Comparison of ENCODE assay signal across 8 cellular contexts in genomic region chr2:216696751-216697560, GRCh38. TPM values are rescaled to one million over a fixed set of nuclear protein-coding genes. Genes with fewer than 3 reads are reported as not detected.
A peak's percentile ranks its signal among the peaks of the same experiment; 100 is the strongest.
DNase-seq lines count a peak whose midpoint lies in the region; ATAC-seq and TF ChIP-seq lines count a peak whose summit lies in the region.

No MANE protein-coding gene starts in this region.

- no peaks in the 10 kb centered on the region for H3K27me3 ChIP-seq in kidney epithelial cell (ENCODE audit: control insufficient read depth, insufficient read depth, low read length)

- DNase-seq in Caki2 (ENCODE audit: low read depth) (peak; percentile 63), LHCN-M2 (ENCODE audit: low read depth) (peak; percentile 43), kidney epithelial cell (ENCODE audit: low read depth) (no peak), GF-D8 (lab: John Stamatoyannopoulos, UW) (no peak)

- H3K4me3 ChIP-seq in WI38 (ENCODE audit: low read depth, low read length) (no peak overlapping the region), kidney epithelial cell (ENCODE audit: low read depth, low read length) (no peak overlapping the region)

- no peaks in the 10 kb centered on the region for H3K36me3 ChIP-seq in kidney epithelial cell (ENCODE audit: control insufficient read depth, insufficient read depth, low read length)

- peaks cover 61% of the 10 kb centered on the region for H3K27me3 Mint-ChIP-seq in stimulated activated memory B cell treated with anti-CD40 and anti-IgM and Interleukin-4, amounts not matched to agents 10 μg/mL and 1 μg/mL and 100 μg/mL, for 72 hours

- TF ChIP-seq CTCF in WI38 (IDR thresholded peaks at IDR 0.05; ENCODE audit: low read depth, low read length) (peak; percentile 69), kidney epithelial cell (IDR thresholded peaks at IDR 0.05; ENCODE audit: insufficient read depth, low read length, poor library complexity, severe bottlenecking) (peak; percentile 65)

- no peak overlapping the region for H3K27ac Mint-ChIP-seq in stimulated activated memory B cell treated with anti-CD40 and anti-IgM and Interleukin-4, amounts not matched to agents 10 μg/mL and 1 μg/mL and 100 μg/mL, for 72 hours

- no peaks in the 10 kb centered on the region for H3K9me3 Mint-ChIP-seq in stimulated activated memory B cell treated with anti-CD40 and anti-IgM and Interleukin-4, amounts not matched to agents 10 μg/mL and 1 μg/mL and 100 μg/mL, for 72 hours

- ATAC-seq in GM18519 (IDR thresholded peaks at IDR 0.05; ENCODE audit: low FRiP score, unreplicated experiment), result no peak
- ATAC-seq in GM19467 (IDR thresholded peaks at IDR 0.05; ENCODE audit: unreplicated experiment), result no peak
- ATAC-seq in stimulated activated memory B cell treated with anti-CD40 and anti-IgM and Interleukin-4, amounts not matched to agents 10 μg/mL and 1 μg/mL and 100 μg/mL, for 72 hours, result no peak

- peaks cover 27% of the 10 kb centered on the region for H3K4me1 Mint-ChIP-seq in stimulated activated memory B cell treated with anti-CD40 and anti-IgM and Interleukin-4, amounts not matched to agents 10 μg/mL and 1 μg/mL and 100 μg/mL, for 72 hours

- no peak overlapping the region for H3K4me3 Mint-ChIP-seq in stimulated activated memory B cell treated with anti-CD40 and anti-IgM and Interleukin-4, amounts not matched to agents 10 μg/mL and 1 μg/mL and 100 μg/mL, for 72 hours

- no peaks in the 10 kb centered on the region for H3K36me3 Mint-ChIP-seq in stimulated activated memory B cell treated with anti-CD40 and anti-IgM and Interleukin-4, amounts not matched to agents 10 μg/mL and 1 μg/mL and 100 μg/mL, for 72 hours

- in situ Hi-C loops in Caki2 (cut with HindIII; ENCODE audit: low pct_unique_long_range_greater_than_20kb, low sequenced_read_pairs), result no loop called here

RNA-seq across cellular contexts. Expression of gene IGFBP5, which starts 1.6 kb away (rescaled TPM):
- total RNA-seq in Caki2 (2014; rRNA removed; shearing (Covaris generic); ENCODE audit: low replicate concordance), result 0.07 and 0.26 TPM in 2 replicates
- total RNA-seq in LHCN-M2 (2014; rRNA removed) (0.06 and 0.46 TPM in 2 replicates), kidney epithelial cell (51.7 and 72.3 TPM in 2 replicates)
- polyA plus RNA-seq in LHCN-M2 (2012), result 3.3 TPM

Comparison
In these comparisons a context has a peak if more than half of its experiments do, and no peak if none do; other contexts are left out.
1. DNase-seq: peak in Caki2 (single experiment) and LHCN-M2 (single experiment); none in kidney epithelial cell (single experiment) and GF-D8 (single experiment).
2. RNA of gene IGFBP5, which starts 1.6 kb away (total RNA-seq): 51.7 to 72.3 TPM in kidney epithelial cell; 0.06 to 0.46 TPM in LHCN-M2 and 0.07 to 0.26 TPM in Caki2; every median in the first group is over 10 times any median in the second.